Comparison of ENCODE assay signal across 1 cellular context in genomic region chr17:7561589-7562207, GRCh38.
TF ChIP-seq lines count a peak whose summit lies in the region.

Gene SENP3, plus strand, starts transcription at chr17:7561919. Its CDS starts 1,158 bp downstream, at chr17:7563077.

TF ChIP-seq in SK-N-SH, 30 proteins besides CTCF, POLR2A, EP300 and RAD21 (continued from another document):
- peak; percentile 80; the same call in 1 of the 2 replicates for TF ChIP-seq SIN3A (IDR thresholded peaks at IDR 0.05; ENCODE audit: borderline replicate concordance, low read depth, low read length)
- TF ChIP-seq RCOR1 (IDR thresholded peaks at IDR 0.05; ENCODE audit: low read length) = no peak
- peak; percentile 64 for TF ChIP-seq CHD2 (IDR thresholded peaks at IDR 0.05; ENCODE audit: low read length, partially characterized antibody)
- TF ChIP-seq REST (IDR thresholded peaks at IDR 0.05; ENCODE audit: low read depth, low read length) = no peak
- no peak for TF ChIP-seq MEF2A (IDR thresholded peaks at IDR 0.05; ENCODE audit: borderline replicate concordance, low read depth)
- peak; percentile 80 for TF ChIP-seq NRF1 (IDR thresholded peaks at IDR 0.05; ENCODE audit: low read depth, low read length)
- no peak for TF ChIP-seq NFIC (IDR thresholded peaks at IDR 0.05; ENCODE audit: borderline replicate concordance)
- TF ChIP-seq PBX3 (IDR thresholded peaks at IDR 0.05) = no peak
- no peak for TF ChIP-seq RXRA (IDR thresholded peaks at IDR 0.05; ENCODE audit: borderline replicate concordance, low read depth)
- TF ChIP-seq EZH2phosphoT487 (IDR thresholded peaks at IDR 0.05; ENCODE audit: borderline replicate concordance, low read depth) = no peak
- peak; percentile 80; the same call in 1 of the 2 replicates for TF ChIP-seq ZBTB33 (IDR thresholded peaks at IDR 0.05; ENCODE audit: borderline replicate concordance, low read depth)
- no peak for TF ChIP-seq USF1 (IDR thresholded peaks at IDR 0.05; ENCODE audit: borderline replicate concordance, low read depth)
- no peak for TF ChIP-seq USF2 (IDR thresholded peaks at IDR 0.05; ENCODE audit: borderline replicate concordance, low read depth, low read length)
- no peak for TF ChIP-seq FOXJ3 (CRISPR knock-in tag; IDR thresholded peaks at IDR 0.05)
- TF ChIP-seq MXI1 (IDR thresholded peaks at IDR 0.05; ENCODE audit: low read depth, low read length) = peak; percentile 84
- no peak for TF ChIP-seq ELF1 (IDR thresholded peaks at IDR 0.05)
- no peak for TF ChIP-seq JUND (IDR thresholded peaks at IDR 0.05)
- TF ChIP-seq POLR2AphosphoS5 (IDR thresholded peaks at IDR 0.05; ENCODE audit: low read depth, low read length) = peak; percentile 55
- no peak for TF ChIP-seq IRF3 (IDR thresholded peaks at IDR 0.05; ENCODE audit: low read depth, low read length)
- TF ChIP-seq FOSL2 (IDR thresholded peaks at IDR 0.05; ENCODE audit: borderline replicate concordance, low read depth) = no peak
TF ChIP-seq in SK-N-SH: peak in this region for 10.
